Comparison of ENCODE assay signal across 35 cellular contexts in the genomic region with DNA sequence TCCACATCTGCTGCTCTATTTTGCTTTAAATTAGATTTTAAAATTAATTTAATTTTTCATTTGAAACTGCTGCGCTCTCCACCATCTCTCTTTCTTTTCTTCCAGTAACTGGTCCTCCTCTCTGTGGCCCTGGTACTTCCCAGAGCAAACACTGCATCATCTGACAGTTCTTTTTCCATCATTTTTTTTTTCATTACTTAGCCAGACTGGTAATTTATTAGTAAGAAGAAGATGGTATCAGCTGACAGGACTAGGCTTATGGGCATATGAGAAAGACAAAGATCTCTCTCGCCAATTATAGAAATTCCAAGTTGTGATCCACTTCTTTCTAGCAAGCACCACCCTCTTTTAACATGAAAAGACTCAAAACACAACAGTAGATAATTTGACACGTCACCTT.
"Had no signal": no experiment of that assay in that cellular context is flagged by ENCODE, and none has a peak within 500 bp of the region (broad histone marks: within the 10 kb centered on the region; RNA-seq: fewer than 3 reads in every experiment).

No MANE protein-coding gene starts in this region.

- H3K9me3 ChIP-seq: ascending aorta had no signal

- H3K27me3 Mint-ChIP-seq: brain; central memory CD8-positive, alpha-beta T cell had no signal

- DNase-seq: activated B cell treated with CpG ODN at 0.5 μM for 24 hours; activated CD4-positive, alpha-beta memory T cell treated with anti-CD3 and anti-CD28 coated beads for 36 hours; activated CD4-positive, alpha-beta T cell treated with anti-CD3 and anti-CD28 coated beads for 48 hours; activated CD4-positive, alpha-beta T cell treated with anti-CD3 and anti-CD28 coated beads, Interleukin-2, amount 50 U/mL, for 1 hour; activated CD4-positive, alpha-beta T cell treated with anti-CD3 and anti-CD28 coated beads, Interleukin-2, amount 50 U/mL, for 4 hours; activated CD4-positive, CD25-positive, alpha-beta regulatory T cell treated with anti-CD3 and anti-CD28 coated beads, Interleukin-2, amount 50 U/mL, for 72 hours; activated CD8-positive, alpha-beta memory T cell treated with anti-CD3 and anti-CD28 coated beads, Interleukin-2, amount 50 U/mL, for 4 hours; activated CD8-positive, alpha-beta T cell treated with anti-CD3 and anti-CD28 coated beads for 36 hours; activated effector memory CD4-positive, alpha-beta T cell treated with Interleukin-2 at 50 U/mL for 16 hours; activated gamma-delta T cell; activated naive CD4-positive, alpha-beta T cell treated with anti-CD3 and anti-CD28 coated beads, Interleukin-2, amount 10 ng/mL, durations not matched to agents 7 days and 5 days; activated naive CD4-positive, alpha-beta T cell treated with Interleukin-2 at 50 U/mL for 16 hours; activated naive CD8-positive, alpha-beta T cell treated with anti-CD3 and anti-CD28 coated beads, Interleukin-2, amount 10 ng/mL, durations not matched to agents 7 days and 5 days; activated naive CD8-positive, alpha-beta T cell treated with anti-CD3 and anti-CD28 coated beads, Interleukin-2, amount 50 U/mL, for 24 hours; activated T-cell treated with anti-CD3 and anti-CD28 coated beads for 4 hours; activated T-cell treated with anti-CD3 and anti-CD28 coated beads, Interleukin-2, amount 50 U/mL, for 1 hour; activated T-cell treated with anti-CD3 and anti-CD28 coated beads, Interleukin-2, amount 50 U/mL, for 4 hours; activated T-cell treated with anti-CD3 and anti-CD28 coated beads, Interleukin-2, amount 50 U/mL, for 72 hours; amygdala; anterior cingulate cortex; caudate nucleus; cerebellar nuclear complex; T-helper 1 cell; T-helper 2 cell; T-helper 9 cell had no signal

- H3K4me3 Mint-ChIP-seq: activated B cell treated with CpG ODN at 0.5 μM for 24 hours; activated CD4-positive, alpha-beta memory T cell treated with anti-CD3 and anti-CD28 coated beads for 36 hours; activated CD8-positive, alpha-beta T cell treated with anti-CD3 and anti-CD28 coated beads for 36 hours; activated naive CD4-positive, alpha-beta T cell treated with anti-CD3 and anti-CD28 coated beads, Interleukin-2, amount 10 ng/mL, durations not matched to agents 7 days and 5 days; activated naive CD4-positive, alpha-beta T cell treated with anti-CD3 and anti-CD28 coated beads, Interleukin-2, amount 50 U/mL, for 24 hours; activated naive CD8-positive, alpha-beta T cell; activated naive CD8-positive, alpha-beta T cell treated with anti-CD3 and anti-CD28 coated beads, Interleukin-2, amount 10 ng/mL, durations not matched to agents 7 days and 5 days; activated naive CD8-positive, alpha-beta T cell treated with anti-CD3 and anti-CD28 coated beads, Interleukin-2, amount 50 U/mL, for 24 hours; activated T-cell treated with anti-CD3 and anti-CD28 coated beads, Interleukin-2, amount 50 U/mL, for 4 hours; activated T-cell treated with anti-CD3 and anti-CD28 coated beads, Interleukin-2, amount 50 U/mL, for 72 hours; brain; central memory CD8-positive, alpha-beta T cell; T-helper 1 cell treated with Interleukin-12 subunit alpha and Interleukin-12 subunit beta and Interleukin-4 antibody, amounts not matched to agents 30 μg/mL and 1 μg/mL, for 36 hours; T-helper 2 cell treated with Interferon-gamma antibody and Interleukin-4, amounts not matched to agents 5 μg/mL and 100 μg/mL, for 36 hours had no signal

- H3K36me3 ChIP-seq: ascending aorta, cardiac muscle cell had no signal

- H3K9me3 Mint-ChIP-seq: activated B cell treated with CpG ODN at 0.5 μM for 24 hours; activated CD4-positive, alpha-beta memory T cell treated with anti-CD3 and anti-CD28 coated beads for 36 hours; activated CD8-positive, alpha-beta T cell treated with anti-CD3 and anti-CD28 coated beads for 36 hours; activated naive CD4-positive, alpha-beta T cell treated with anti-CD3 and anti-CD28 coated beads, Interleukin-2, amount 50 U/mL, for 24 hours; activated naive CD8-positive, alpha-beta T cell treated with anti-CD3 and anti-CD28 coated beads, Interleukin-2, amount 50 U/mL, for 24 hours; activated T-cell treated with anti-CD3 and anti-CD28 coated beads, Interleukin-2, amount 50 U/mL, for 4 hours; activated T-cell treated with anti-CD3 and anti-CD28 coated beads, Interleukin-2, amount 50 U/mL, for 72 hours; central memory CD8-positive, alpha-beta T cell had no signal

- H3K27me3 ChIP-seq: ascending aorta, cardiac muscle cell had no signal

- H3K36me3 Mint-ChIP-seq: activated CD4-positive, alpha-beta memory T cell treated with anti-CD3 and anti-CD28 coated beads for 36 hours; activated naive CD4-positive, alpha-beta T cell treated with anti-CD3 and anti-CD28 coated beads, Interleukin-2, amount 10 ng/mL, durations not matched to agents 7 days and 5 days; activated naive CD4-positive, alpha-beta T cell treated with anti-CD3 and anti-CD28 coated beads, Interleukin-2, amount 50 U/mL, for 24 hours; activated naive CD8-positive, alpha-beta T cell; brain had no signal

- H3K4me3 ChIP-seq: ascending aorta, cardiac muscle cell had no signal

- ATAC-seq: activated CD8-positive, alpha-beta T cell treated with anti-CD3 and anti-CD28 coated beads for 36 hours; activated naive CD8-positive, alpha-beta T cell treated with anti-CD3 and anti-CD28 coated beads, Interleukin-2, amount 50 U/mL, for 24 hours; activated T-cell treated with anti-CD3 and anti-CD28 coated beads, Interleukin-2, amount 50 U/mL, for 4 hours; activated T-cell treated with anti-CD3 and anti-CD28 coated beads, Interleukin-2, amount 50 U/mL, for 72 hours had no signal

- H3K27ac Mint-ChIP-seq: activated B cell treated with CpG ODN at 0.5 μM for 24 hours; activated CD4-positive, alpha-beta memory T cell treated with anti-CD3 and anti-CD28 coated beads for 36 hours; activated CD8-positive, alpha-beta T cell treated with anti-CD3 and anti-CD28 coated beads for 36 hours; activated naive CD4-positive, alpha-beta T cell treated with anti-CD3 and anti-CD28 coated beads, Interleukin-2, amount 10 ng/mL, durations not matched to agents 7 days and 5 days; activated naive CD4-positive, alpha-beta T cell treated with anti-CD3 and anti-CD28 coated beads, Interleukin-2, amount 50 U/mL, for 24 hours; activated naive CD8-positive, alpha-beta T cell; activated naive CD8-positive, alpha-beta T cell treated with anti-CD3 and anti-CD28 coated beads, Interleukin-2, amount 10 ng/mL, durations not matched to agents 7 days and 5 days; activated naive CD8-positive, alpha-beta T cell treated with anti-CD3 and anti-CD28 coated beads, Interleukin-2, amount 50 U/mL, for 24 hours; activated T-cell treated with anti-CD3 and anti-CD28 coated beads, Interleukin-2, amount 50 U/mL, for 72 hours; activated T-helper 2 cell treated with anti-CD3 and anti-CD28 coated beads, Interferon-gamma antibody, Interleukin-2, Interleukin-4, amounts not matched to agents 10 μg/mL and 5 μg/mL and 100 μg/mL, durations not matched to agents 14 hours and 24 hours and 36 hours; brain; T-helper 1 cell treated with Interleukin-12 subunit alpha and Interleukin-12 subunit beta and Interleukin-4 antibody, amounts not matched to agents 30 μg/mL and 1 μg/mL, for 36 hours; T-helper 2 cell treated with Interferon-gamma antibody and Interleukin-4, amounts not matched to agents 5 μg/mL and 100 μg/mL, for 36 hours had no signal

- H3K27ac ChIP-seq: ascending aorta, cardiac muscle cell, VCaP had no signal
